37 cellular contexts compared by ENCODE assay signal in genomic region chr12:3938042-3938544, GRCh38.
"Had no signal": no experiment of that assay in that cellular context is flagged by ENCODE, and none has a peak within 500 bp of the region (broad histone marks: within the 10 kb centered on the region; RNA-seq: fewer than 3 reads in every experiment).

No MANE protein-coding gene starts in this region.

- FAIRE-seq: bronchial epithelial cell, TTC549 had no signal

- H3K4me3 ChIP-seq: ascending aorta, cardiac muscle cell had no signal

- ATAC-seq: activated CD8-positive, alpha-beta T cell treated with anti-CD3 and anti-CD28 coated beads for 36 hours; activated naive CD8-positive, alpha-beta T cell treated with anti-CD3 and anti-CD28 coated beads, Interleukin-2, amount 50 U/mL, for 24 hours; activated T-cell treated with anti-CD3 and anti-CD28 coated beads, Interleukin-2, amount 50 U/mL, for 4 hours had no signal

- H3K36me3 Mint-ChIP-seq: activated CD4-positive, alpha-beta memory T cell treated with anti-CD3 and anti-CD28 coated beads for 36 hours; activated naive CD4-positive, alpha-beta T cell treated with anti-CD3 and anti-CD28 coated beads, Interleukin-2, amount 10 ng/mL, durations not matched to agents 7 days and 5 days; activated naive CD4-positive, alpha-beta T cell treated with anti-CD3 and anti-CD28 coated beads, Interleukin-2, amount 50 U/mL, for 24 hours; activated naive CD8-positive, alpha-beta T cell treated with anti-CD3 and anti-CD28 coated beads, Interleukin-2, amount 10 ng/mL, durations not matched to agents 7 days and 5 days; brain had no signal

- H3K27me3 Mint-ChIP-seq: activated CD4-positive, alpha-beta memory T cell treated with anti-CD3 and anti-CD28 coated beads for 36 hours; activated CD8-positive, alpha-beta T cell treated with anti-CD3 and anti-CD28 coated beads for 36 hours; activated naive CD4-positive, alpha-beta T cell treated with anti-CD3 and anti-CD28 coated beads, Interleukin-2, amount 50 U/mL, for 24 hours; activated naive CD8-positive, alpha-beta T cell; activated naive CD8-positive, alpha-beta T cell treated with anti-CD3 and anti-CD28 coated beads, Interleukin-2, amount 50 U/mL, for 24 hours had no signal

- H3K27ac ChIP-seq: ascending aorta, cardiac muscle cell, VCaP had no signal

- H3K9me3 Mint-ChIP-seq: activated B cell treated with CpG ODN at 0.5 μM for 24 hours; activated CD4-positive, alpha-beta memory T cell treated with anti-CD3 and anti-CD28 coated beads for 36 hours; activated CD4-positive, alpha-beta T cell treated with anti-CD3 and anti-CD28 coated beads, Interleukin-2, amount 10 ng/mL, durations not matched to agents 24 days and 14 days; activated CD8-positive, alpha-beta T cell treated with anti-CD3 and anti-CD28 coated beads for 36 hours; activated naive CD4-positive, alpha-beta T cell treated with anti-CD3 and anti-CD28 coated beads, Interleukin-2, amount 50 U/mL, for 24 hours; activated naive CD8-positive, alpha-beta T cell treated with anti-CD3 and anti-CD28 coated beads, Interleukin-2, amount 10 ng/mL, durations not matched to agents 7 days and 5 days; activated T-cell treated with anti-CD3 and anti-CD28 coated beads, Interleukin-2, amount 50 U/mL, for 4 hours; activated T-cell treated with anti-CD3 and anti-CD28 coated beads, Interleukin-2, amount 50 U/mL, for 72 hours; activated T-helper 1 cell treated with anti-CD3 and anti-CD28 coated beads, Interleukin-12 subunit alpha, Interleukin-12 subunit beta, Interleukin-2, Interleukin-4 antibody, amounts not matched to agents 30 ng/mL and 10 ng/mL and 1 ng/mL, durations not matched to agents 14 hours and 24 hours and 36 hours; activated T-helper 2 cell treated with anti-CD3 and anti-CD28 coated beads, Interferon-gamma antibody, Interleukin-2, Interleukin-4, amounts not matched to agents 10 μg/mL and 5 μg/mL and 100 μg/mL, durations not matched to agents 14 hours and 24 hours and 36 hours; central memory CD8-positive, alpha-beta T cell; T-helper 1 cell treated with Interleukin-12 subunit alpha and Interleukin-12 subunit beta and Interleukin-4 antibody, amounts not matched to agents 30 μg/mL and 1 μg/mL, for 36 hours had no signal

- H3K27me3 ChIP-seq: ascending aorta, cardiac muscle cell had no signal

- H3K9me3 ChIP-seq: ascending aorta had no signal

- H3K4me3 Mint-ChIP-seq: activated B cell treated with CpG ODN at 0.5 μM for 24 hours; activated CD4-positive, alpha-beta memory T cell treated with anti-CD3 and anti-CD28 coated beads for 36 hours; activated CD4-positive, alpha-beta T cell treated with anti-CD3 and anti-CD28 coated beads, Interleukin-2, amount 10 ng/mL, durations not matched to agents 24 days and 14 days; activated CD8-positive, alpha-beta T cell treated with anti-CD3 and anti-CD28 coated beads for 36 hours; activated naive CD4-positive, alpha-beta T cell treated with anti-CD3 and anti-CD28 coated beads, Interleukin-2, amount 10 ng/mL, durations not matched to agents 7 days and 5 days; activated naive CD4-positive, alpha-beta T cell treated with anti-CD3 and anti-CD28 coated beads, Interleukin-2, amount 50 U/mL, for 24 hours; activated naive CD8-positive, alpha-beta T cell; activated naive CD8-positive, alpha-beta T cell treated with anti-CD3 and anti-CD28 coated beads, Interleukin-2, amount 10 ng/mL, durations not matched to agents 7 days and 5 days; activated naive CD8-positive, alpha-beta T cell treated with anti-CD3 and anti-CD28 coated beads, Interleukin-2, amount 50 U/mL, for 24 hours; activated T-cell treated with anti-CD3 and anti-CD28 coated beads, Interleukin-2, amount 50 U/mL, for 4 hours; activated T-cell treated with anti-CD3 and anti-CD28 coated beads, Interleukin-2, amount 50 U/mL, for 72 hours; activated T-helper 1 cell treated with anti-CD3 and anti-CD28 coated beads, Interleukin-12 subunit alpha, Interleukin-12 subunit beta, Interleukin-2, Interleukin-4 antibody, amounts not matched to agents 30 ng/mL and 10 ng/mL and 1 ng/mL, durations not matched to agents 14 hours and 24 hours and 36 hours; brain; central memory CD8-positive, alpha-beta T cell; T-helper 1 cell treated with Interleukin-12 subunit alpha and Interleukin-12 subunit beta and Interleukin-4 antibody, amounts not matched to agents 30 μg/mL and 1 μg/mL, for 36 hours; T-helper 2 cell treated with Interferon-gamma antibody and Interleukin-4, amounts not matched to agents 5 μg/mL and 100 μg/mL, for 36 hours had no signal

- H3K4me1 ChIP-seq: ascending aorta had no signal

- H3K27ac Mint-ChIP-seq: activated B cell treated with CpG ODN at 0.5 μM for 24 hours; activated CD4-positive, alpha-beta memory T cell treated with anti-CD3 and anti-CD28 coated beads for 36 hours; activated CD4-positive, alpha-beta T cell treated with anti-CD3 and anti-CD28 coated beads, Interleukin-2, amount 10 ng/mL, durations not matched to agents 24 days and 14 days; activated CD8-positive, alpha-beta T cell treated with anti-CD3 and anti-CD28 coated beads for 36 hours; activated naive CD4-positive, alpha-beta T cell treated with anti-CD3 and anti-CD28 coated beads, Interleukin-2, amount 10 ng/mL, durations not matched to agents 7 days and 5 days; activated naive CD4-positive, alpha-beta T cell treated with anti-CD3 and anti-CD28 coated beads, Interleukin-2, amount 50 U/mL, for 24 hours; activated naive CD8-positive, alpha-beta T cell; activated naive CD8-positive, alpha-beta T cell treated with anti-CD3 and anti-CD28 coated beads, Interleukin-2, amount 10 ng/mL, durations not matched to agents 7 days and 5 days; activated naive CD8-positive, alpha-beta T cell treated with anti-CD3 and anti-CD28 coated beads, Interleukin-2, amount 50 U/mL, for 24 hours; activated T-cell treated with anti-CD3 and anti-CD28 coated beads, Interleukin-2, amount 50 U/mL, for 72 hours; activated T-helper 1 cell treated with anti-CD3 and anti-CD28 coated beads, Interleukin-12 subunit alpha, Interleukin-12 subunit beta, Interleukin-2, Interleukin-4 antibody, amounts not matched to agents 30 ng/mL and 10 ng/mL and 1 ng/mL, durations not matched to agents 14 hours and 24 hours and 36 hours; activated T-helper 2 cell treated with anti-CD3 and anti-CD28 coated beads, Interferon-gamma antibody, Interleukin-2, Interleukin-4, amounts not matched to agents 10 μg/mL and 5 μg/mL and 100 μg/mL, durations not matched to agents 14 hours and 24 hours and 36 hours; brain; T-helper 1 cell treated with Interleukin-12 subunit alpha and Interleukin-12 subunit beta and Interleukin-4 antibody, amounts not matched to agents 30 μg/mL and 1 μg/mL, for 36 hours; T-helper 2 cell treated with Interferon-gamma antibody and Interleukin-4, amounts not matched to agents 5 μg/mL and 100 μg/mL, for 36 hours had no signal

- H3K36me3 ChIP-seq: ascending aorta, cardiac muscle cell had no signal

- DNase-seq: activated B cell treated with CpG ODN at 0.5 μM for 24 hours; activated CD4-positive, alpha-beta memory T cell treated with anti-CD3 and anti-CD28 coated beads for 36 hours; activated CD4-positive, alpha-beta T cell treated with anti-CD3 and anti-CD28 coated beads, Interleukin-2, amount 10 ng/mL, durations not matched to agents 24 days and 14 days; activated CD4-positive, alpha-beta T cell treated with anti-CD3 and anti-CD28 coated beads, Interleukin-2, amount 50 U/mL, for 1 hour; activated CD4-positive, alpha-beta T cell treated with anti-CD3 and anti-CD28 coated beads, Interleukin-2, amount 50 U/mL, for 4 hours; activated CD4-positive, CD25-positive, alpha-beta regulatory T cell treated with anti-CD3 and anti-CD28 coated beads, Interleukin-2, amount 50 U/mL, for 72 hours; activated CD8-positive, alpha-beta memory T cell treated with anti-CD3 and anti-CD28 coated beads, Interleukin-2, amount 50 U/mL, for 4 hours; activated CD8-positive, alpha-beta T cell treated with anti-CD3 and anti-CD28 coated beads for 36 hours; activated effector memory CD4-positive, alpha-beta T cell treated with Interleukin-2 at 50 U/mL for 16 hours; activated gamma-delta T cell; activated naive CD4-positive, alpha-beta T cell treated with anti-CD3 and anti-CD28 coated beads, Interleukin-2, amount 10 ng/mL, durations not matched to agents 7 days and 5 days; activated naive CD4-positive, alpha-beta T cell treated with Interleukin-2 at 50 U/mL for 16 hours; activated naive CD8-positive, alpha-beta T cell treated with anti-CD3 and anti-CD28 coated beads, Interleukin-2, amount 10 ng/mL, durations not matched to agents 7 days and 5 days; activated naive CD8-positive, alpha-beta T cell treated with anti-CD3 and anti-CD28 coated beads, Interleukin-2, amount 50 U/mL, for 24 hours; activated T-cell treated with anti-CD3 and anti-CD28 coated beads for 4 hours; activated T-cell treated with anti-CD3 and anti-CD28 coated beads, Interleukin-2, amount 50 U/mL, for 1 hour; activated T-cell treated with anti-CD3 and anti-CD28 coated beads, Interleukin-2, amount 50 U/mL, for 4 hours; activated T-cell treated with anti-CD3 and anti-CD28 coated beads, Interleukin-2, amount 50 U/mL, for 72 hours; amygdala; anterior cingulate cortex; caudate nucleus; cerebellar nuclear complex; T-helper 2 cell; T-helper 9 cell had no signal
